In the genomic region with DNA sequence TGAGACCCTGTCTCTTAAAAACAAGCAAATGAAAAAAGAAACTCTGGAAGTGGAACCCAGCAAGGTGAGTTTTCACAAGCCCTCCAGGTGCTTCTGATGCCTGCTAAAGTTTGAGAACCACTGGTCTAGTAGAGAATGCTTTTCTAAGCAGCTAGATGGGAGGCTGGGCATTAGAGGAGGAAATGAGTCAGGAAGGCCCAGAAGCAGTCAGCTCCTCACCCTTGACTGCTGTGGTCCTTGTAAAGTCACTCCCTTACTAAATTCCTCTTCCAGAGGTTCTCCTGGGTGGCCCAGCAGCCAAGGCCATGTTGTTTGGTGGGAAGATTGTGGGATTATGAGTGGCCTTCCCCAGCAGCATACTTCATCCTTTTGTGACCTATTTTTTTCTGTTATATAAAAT, we compare ENCODE assay signal across 10 cellular contexts. TPM values are rescaled to one million over a fixed set of nuclear protein-coding genes. Genes with fewer than 3 reads are reported as not detected.
DNase-seq lines count a peak whose midpoint lies in the region; ATAC-seq lines count a peak whose summit lies in the region.
"Had no signal": no experiment of that assay in that cellular context is flagged by ENCODE, and none has a peak within 500 bp of the region (broad histone marks: within the 10 kb centered on the region; RNA-seq: fewer than 3 reads in every experiment).

No MANE protein-coding gene starts in this region.

- H3K36me3 Mint-ChIP-seq in activated T-cell treated with anti-CD3 and anti-CD28 coated beads, Interleukin-2, amount 50 U/mL, for 24 hours (ENCODE audit: low read depth), result no peaks in the 10 kb centered on the region
- H3K36me3 Mint-ChIP-seq in effector memory CD8-positive, alpha-beta T cell (ENCODE audit: insufficient read depth), result no peaks in the 10 kb centered on the region
- H3K36me3 Mint-ChIP-seq in stimulated activated effector memory CD8-positive, alpha-beta T cell treated with anti-CD3 and anti-CD28 coated beads, Interleukin-12 subunit alpha, Interleukin-12 subunit beta, amount 100 ng/mL, for 72 hours, result no peaks in the 10 kb centered on the region
- H3K36me3 Mint-ChIP-seq in naive thymus-derived CD8-positive, alpha-beta T cell, result peaks cover 0 to 5% (median 0%) of the 10 kb centered on the region in 3 donors

- POLR2A ChIA-PET in naive thymus-derived CD8-positive, alpha-beta T cell (lab: Charles Lee), result interaction anchor here (0.5 to 1.5 kb wide), 2 partner anchors 36 to 47 kb away, joined by 3 read pairs; no protein-coding TSS in a partner anchor

- no peaks in the 10 kb centered on the region for H3K9me3 Mint-ChIP-seq in activated T-cell treated with anti-CD3 and anti-CD28 coated beads, Interleukin-2, amount 50 U/mL, for 24 hours
- no peaks in the 10 kb centered on the region for H3K9me3 Mint-ChIP-seq in effector memory CD8-positive, alpha-beta T cell
- H3K9me3 Mint-ChIP-seq in stimulated activated effector memory CD8-positive, alpha-beta T cell treated with anti-CD3 and anti-CD28 coated beads, Interleukin-12 subunit alpha, Interleukin-12 subunit beta, amount 100 ng/mL, for 72 hours, result no peaks in the 10 kb centered on the region
- H3K9me3 Mint-ChIP-seq in naive thymus-derived CD8-positive, alpha-beta T cell, result no peaks in the 10 kb centered on the region

- H3K4me1 Mint-ChIP-seq in activated T-cell treated with anti-CD3 and anti-CD28 coated beads, Interleukin-2, amount 50 U/mL, for 24 hours (ENCODE audit: low read depth), result peaks cover 34% of the 10 kb centered on the region
- peaks cover 0 to 3% of the 10 kb centered on the region in 2 donors for H3K4me1 Mint-ChIP-seq in effector memory CD8-positive, alpha-beta T cell (ENCODE audit: low read depth in 2 of 2)
- peaks cover 6% of the 10 kb centered on the region for H3K4me1 Mint-ChIP-seq in stimulated activated effector memory CD8-positive, alpha-beta T cell treated with anti-CD3 and anti-CD28 coated beads, Interleukin-12 subunit alpha, Interleukin-12 subunit beta, amount 100 ng/mL, for 72 hours
- peaks cover 0 to 10% (median 1%) of the 10 kb centered on the region in 4 donors for H3K4me1 Mint-ChIP-seq in naive thymus-derived CD8-positive, alpha-beta T cell

- ATAC-seq in effector memory CD8-positive, alpha-beta T cell (replicated peaks), result no peak
- ATAC-seq in stimulated activated effector memory CD8-positive, alpha-beta T cell treated with anti-CD3 and anti-CD28 coated beads, Interleukin-12 subunit alpha, Interleukin-12 subunit beta, amount 100 ng/mL, for 72 hours, result peak; percentile 86
- ATAC-seq in GM21619 (IDR thresholded peaks at IDR 0.05; ENCODE audit: unreplicated experiment), result no peak
- no peak for ATAC-seq in naive thymus-derived CD8-positive, alpha-beta T cell

- H3K27ac Mint-ChIP-seq in activated T-cell treated with anti-CD3 and anti-CD28 coated beads, Interleukin-2, amount 50 U/mL, for 24 hours, result peak overlapping the region; percentile 60
- peak overlapping the region; percentile 16 to 57 for H3K27ac Mint-ChIP-seq in effector memory CD8-positive, alpha-beta T cell
- no peak overlapping the region for H3K27ac Mint-ChIP-seq in stimulated activated effector memory CD8-positive, alpha-beta T cell treated with anti-CD3 and anti-CD28 coated beads, Interleukin-12 subunit alpha, Interleukin-12 subunit beta, amount 100 ng/mL, for 72 hours
- H3K27ac Mint-ChIP-seq in naive thymus-derived CD8-positive, alpha-beta T cell, result peak overlapping the region in 2 of 10 donors; percentile 21 to 76

- H3K27me3 Mint-ChIP-seq in activated T-cell treated with anti-CD3 and anti-CD28 coated beads, Interleukin-2, amount 50 U/mL, for 24 hours, result no peaks in the 10 kb centered on the region
- H3K27me3 Mint-ChIP-seq in effector memory CD8-positive, alpha-beta T cell, result no peaks in the 10 kb centered on the region
- no peaks in the 10 kb centered on the region for H3K27me3 Mint-ChIP-seq in naive thymus-derived CD8-positive, alpha-beta T cell

- H3K4me3 Mint-ChIP-seq in activated T-cell treated with anti-CD3 and anti-CD28 coated beads, Interleukin-2, amount 50 U/mL, for 24 hours, result no peak overlapping the region
- H3K4me3 Mint-ChIP-seq in effector memory CD8-positive, alpha-beta T cell, result no peak overlapping the region
- H3K4me3 Mint-ChIP-seq in stimulated activated effector memory CD8-positive, alpha-beta T cell treated with anti-CD3 and anti-CD28 coated beads, Interleukin-12 subunit alpha, Interleukin-12 subunit beta, amount 100 ng/mL, for 72 hours, result no peak overlapping the region
- H3K4me3 Mint-ChIP-seq in naive thymus-derived CD8-positive, alpha-beta T cell, result no peak overlapping the region

- no peak for DNase-seq in activated T-cell treated with anti-CD3 and anti-CD28 coated beads, Interleukin-2, amount 50 U/mL, for 24 hours
- no peak for DNase-seq in activated T-cell treated with anti-CD3 and anti-CD28 coated beads, Interleukin-2, amount 50 U/mL, for 48 hours
- DNase-seq in NCI-H226, result peak; percentile 52
- DNase-seq in effector memory CD8-positive, alpha-beta T cell, result no peak
- DNase-seq in stimulated activated effector memory CD8-positive, alpha-beta T cell treated with anti-CD3 and anti-CD28 coated beads, Interleukin-12 subunit alpha, Interleukin-12 subunit beta, amount 100 ng/mL, for 72 hours (ENCODE audit: low spot score in 2 of 2), result no peak
- DNase-seq in naive thymus-derived CD8-positive, alpha-beta T cell, result no peak
- DNase-seq in effector CD4-positive, alpha-beta T cell, result no peak
- DNase-seq: activated CD4-positive, alpha-beta T cell treated with anti-CD3 and anti-CD28 coated beads for 1 hour; GDM1 had no signal

RNA-seq across cellular contexts. Expression of gene FYN, which starts 52.0 kb away (rescaled TPM):
- total RNA-seq in naive thymus-derived CD8-positive, alpha-beta T cell, result 100 to 1,000 TPM; 521 to 531 TPM
- 100 to 1,000 TPM; 159 to 317 (median 317) TPM for polyA plus RNA-seq in naive thymus-derived CD8-positive, alpha-beta T cell
